ENCODE assay signal across 10 cellular contexts in genomic region chr4:82201303-82201702, GRCh38.
DNase-seq lines count a peak whose midpoint lies in the region; ATAC-seq, FAIRE-seq and TF ChIP-seq lines count a peak whose summit lies in the region.
"Had no signal": no experiment of that assay in that cellular context is flagged by ENCODE, and none has a peak within 500 bp of the region (broad histone marks: within the 10 kb centered on the region; RNA-seq: fewer than 3 reads in every experiment).

No MANE protein-coding gene starts in this region.

- no peak overlapping the region for H3K4me3 ChIP-seq in astrocyte of the cerebellum (ENCODE audit: low read depth, low read length)
- no peak overlapping the region for H3K4me3 ChIP-seq in kidney (ENCODE audit: low read length in 2 of 2)
- H3K4me3 ChIP-seq: body of pancreas had no signal

- in situ Hi-C loops in astrocyte of the cerebellum (cut with HindIII; ENCODE audit: low sequenced_read_pairs): no loop called here

- no peak overlapping the region for H3K27ac ChIP-seq in kidney (ENCODE audit: low read depth in 2 of 2, low read length in 2 of 2)
- H3K27ac ChIP-seq: body of pancreas had no signal

- H3K4me1 ChIP-seq in kidney (ENCODE audit: control insufficient read depth in 1 of 2, insufficient read depth in 1 of 2, low read depth in 1 of 2, low read length in 2 of 2): no peaks in the 10 kb centered on the region
- H3K4me1 ChIP-seq: body of pancreas had no signal

- H3K9me3 ChIP-seq in kidney (ENCODE audit: control insufficient read depth in 1 of 2, low read length in 2 of 2): peaks cover 0 to 2% of the 10 kb centered on the region in 2 donors
- H3K9me3 ChIP-seq: body of pancreas had no signal

- ATAC-seq in HG03520 (IDR thresholded peaks at IDR 0.05; ENCODE audit: unreplicated experiment): no peak
- no peak for ATAC-seq in HG02642 (IDR thresholded peaks at IDR 0.05; ENCODE audit: poor library complexity, unreplicated experiment)
- ATAC-seq: activated T-helper 17 cell treated with anti-CD3 and anti-CD28 coated beads, Interleukin-2, amount 50 U/mL, for 72 hours had no signal

- intact Hi-C loops in kidney (cut with DNase I): loop anchor here (10.0 kb wide), 1 partner anchor 797 kb away; no protein-coding TSS in a partner anchor

- no peaks in the 10 kb centered on the region for H3K36me3 ChIP-seq in kidney (ENCODE audit: control insufficient read depth in 1 of 2, insufficient read depth in 2 of 2, low read length in 2 of 2)

- DNase-seq in DMS153 treated with DMSO at 0.1 percent for 48 hours (lab: John Stamatoyannopoulos, UW; ENCODE audit: unreplicated experiment): peak; percentile 70
- peak; percentile 4 for DNase-seq in NCI-H1694 treated with DMSO at 0.1 percent for 48 hours (lab: John Stamatoyannopoulos, UW)
- peak; percentile 16 for DNase-seq in astrocyte of the cerebellum (ENCODE audit: low read depth)
- DNase-seq in mucosa of gallbladder (ENCODE audit: low spot score): peak; percentile 18
- no peak for DNase-seq in kidney

- no peak for TF ChIP-seq CTCF in astrocyte of the cerebellum (IDR thresholded peaks at IDR 0.05; ENCODE audit: low read depth, low read length, missing control alignments)
- TF ChIP-seq CTCF in kidney (IDR thresholded peaks at IDR 0.05; ENCODE audit: borderline replicate concordance, extremely low read depth, insufficient read depth): no peak

- FAIRE-seq in kidney (lab: Jason Lieb, UNC): no peak
- FAIRE-seq: keratinocyte had no signal

- H3K9ac ChIP-seq in kidney (ENCODE audit: low read length in 2 of 2): no peak overlapping the region
